Comparison of ENCODE assay signal across 36 cellular contexts in genomic region chr1:225953315-225953714, GRCh38. TPM values are rescaled to one million over a fixed set of nuclear protein-coding genes. Genes with fewer than 3 reads are reported as not detected.
"Had no signal": no experiment of that assay in that cellular context is flagged by ENCODE, and none has a peak within 500 bp of the region (broad histone marks: within the 10 kb centered on the region; RNA-seq: fewer than 3 reads in every experiment).

No MANE protein-coding gene starts in this region.

- H3K9me3 ChIP-seq: adrenal gland, ascending aorta, body of pancreas, breast epithelium had no signal

- DNase-seq: activated effector memory CD4-positive, alpha-beta T cell treated with anti-CD3 and anti-CD28 coated beads, Interleukin-2, amount 50 U/mL, for 16 hours; activated effector memory CD4-positive, alpha-beta T cell treated with Interleukin-2 at 50 U/mL for 16 hours; activated gamma-delta T cell; activated gamma-delta T cell treated with Interleukin-2 at 50 U/mL for 16 hours; activated naive CD4-positive, alpha-beta T cell; activated naive CD4-positive, alpha-beta T cell treated with anti-CD3 and anti-CD28 coated beads for 36 hours; activated naive CD4-positive, alpha-beta T cell treated with anti-CD3 and anti-CD28 coated beads, Interleukin-2, amount 10 ng/mL, durations not matched to agents 7 days and 5 days; activated naive CD4-positive, alpha-beta T cell treated with anti-CD3 and anti-CD28 coated beads, Interleukin-2, amount 50 U/mL, for 16 hours; activated naive CD4-positive, alpha-beta T cell treated with Interleukin-2 at 50 U/mL for 16 hours; activated naive CD8-positive, alpha-beta T cell treated with anti-CD3 and anti-CD28 coated beads for 36 hours; activated naive CD8-positive, alpha-beta T cell treated with anti-CD3 and anti-CD28 coated beads, Interleukin-2, amount 10 ng/mL, durations not matched to agents 7 days and 5 days; activated naive CD8-positive, alpha-beta T cell treated with anti-CD3 and anti-CD28 coated beads, Interleukin-2, amount 50 U/mL, for 24 hours; activated T-cell treated with anti-CD3 and anti-CD28 coated beads, Interleukin-2, amount 50 U/mL, for 1 hour; activated T-cell treated with anti-CD3 and anti-CD28 coated beads, Interleukin-2, amount 50 U/mL, for 24 hours; activated T-cell treated with anti-CD3 and anti-CD28 coated beads, Interleukin-2, amount 50 U/mL, for 4 hours; activated T-cell treated with anti-CD3 and anti-CD28 coated beads, Interleukin-2, amount 50 U/mL, for 48 hours; activated T-cell treated with anti-CD3 and anti-CD28 coated beads, Interleukin-2, amount 50 U/mL, for 72 hours; adrenal gland; amniotic stem cell; amygdala; anterior cingulate cortex; aorta; body of pancreas; brain microvascular endothelial cell; caudate nucleus; central memory CD4-positive, alpha-beta T cell; cerebellar nuclear complex had no signal

- FAIRE-seq: astrocyte, bronchial epithelial cell had no signal

- H3K4me1 ChIP-seq: adrenal gland, ascending aorta, body of pancreas, breast epithelium had no signal

- H3K4me3 ChIP-seq: adrenal gland, ascending aorta, body of pancreas, breast epithelium, cardiac muscle cell had no signal

- H3K27me3 ChIP-seq: adrenal gland, ascending aorta, body of pancreas, breast epithelium, cardiac muscle cell had no signal

- H3K36me3 ChIP-seq: adrenal gland, ascending aorta, brain microvascular endothelial cell, breast epithelium, cardiac muscle cell had no signal

- ATAC-seq: activated naive CD4-positive, alpha-beta T cell treated with anti-CD3 and anti-CD28 coated beads, Interleukin-2, amount 50 U/mL, for 72 hours; activated naive CD8-positive, alpha-beta T cell treated with anti-CD3 and anti-CD28 coated beads, Interleukin-2, amount 50 U/mL, for 24 hours; activated T-cell treated with anti-CD3 and anti-CD28 coated beads, Interleukin-2, amount 50 U/mL, for 4 hours; activated T-cell treated with anti-CD3 and anti-CD28 coated beads, Interleukin-2, amount 50 U/mL, for 72 hours; activated T-helper 17 cell treated with anti-CD3 and anti-CD28 coated beads, Interleukin-2, amount 50 U/mL, for 72 hours; body of pancreas had no signal

- H3K27ac ChIP-seq: adrenal gland, ascending aorta, body of pancreas, brain microvascular endothelial cell, breast epithelium, cardiac muscle cell had no signal

RNA-seq across cellular contexts. Expression of gene LEFTY2, which starts 12.3 kb away (rescaled TPM):
- total RNA-seq: activated naive CD4-positive, alpha-beta T cell treated with anti-CD3 and anti-CD28 coated beads, Interleukin-2, amount 50 U/mL, for 72 hours; activated naive CD8-positive, alpha-beta T cell treated with anti-CD3 and anti-CD28 coated beads for 36 hours; activated naive CD8-positive, alpha-beta T cell treated with anti-CD3 and anti-CD28 coated beads, Interleukin-2, amount 10 ng/mL, durations not matched to agents 7 days and 5 days; activated T-cell treated with anti-CD3 and anti-CD28 coated beads, Interleukin-2, amount 50 U/mL, for 4 hours; activated T-cell treated with anti-CD3 and anti-CD28 coated beads, Interleukin-2, amount 50 U/mL, for 72 hours; activated T-helper 1 cell treated with anti-CD3 and anti-CD28 coated beads, Interleukin-12 subunit alpha, Interleukin-12 subunit beta, Interleukin-2, Interleukin-4 antibody, amounts not matched to agents 30 ng/mL and 10 ng/mL and 1 ng/mL, durations not matched to agents 14 hours and 24 hours and 36 hours; activated T-helper 17 cell treated with anti-CD3 and anti-CD28 coated beads, Interleukin-2, amount 50 U/mL, for 72 hours; activated T-helper 2 cell treated with anti-CD3 and anti-CD28 coated beads, Interferon-gamma antibody, Interleukin-2, Interleukin-4, amounts not matched to agents 10 μg/mL and 5 μg/mL and 100 μg/mL, durations not matched to agents 14 hours and 24 hours and 36 hours; bronchial epithelial cell had no signal
